In genomic region chr7:27605689-27606269, GRCh38 we compare ENCODE assay signal across 1 cellular context.
TF ChIP-seq lines count a peak whose summit lies in the region.

No MANE protein-coding gene starts in this region.

TF ChIP-seq in IMR-90, 13 proteins besides CTCF, POLR2A, EP300 and RAD21 (continued from another document):
- TF ChIP-seq, protein P1, sequence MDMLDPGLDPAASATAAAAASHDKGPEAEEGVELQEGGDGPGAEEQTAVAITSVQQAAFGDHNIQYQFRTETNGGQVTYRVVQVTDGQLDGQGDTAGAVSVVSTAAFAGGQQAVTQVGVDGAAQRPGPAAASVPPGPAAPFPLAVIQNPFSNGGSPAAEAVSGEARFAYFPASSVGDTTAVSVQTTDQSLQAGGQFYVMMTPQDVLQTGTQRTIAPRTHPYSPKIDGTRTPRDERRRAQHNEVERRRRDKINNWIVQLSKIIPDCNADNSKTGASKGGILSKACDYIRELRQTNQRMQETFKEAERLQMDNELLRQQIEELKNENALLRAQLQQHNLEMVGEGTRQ (IDR thresholded peaks at IDR 0.05; ENCODE audit: low read depth, low read length): no peak
